In the genomic region with DNA sequence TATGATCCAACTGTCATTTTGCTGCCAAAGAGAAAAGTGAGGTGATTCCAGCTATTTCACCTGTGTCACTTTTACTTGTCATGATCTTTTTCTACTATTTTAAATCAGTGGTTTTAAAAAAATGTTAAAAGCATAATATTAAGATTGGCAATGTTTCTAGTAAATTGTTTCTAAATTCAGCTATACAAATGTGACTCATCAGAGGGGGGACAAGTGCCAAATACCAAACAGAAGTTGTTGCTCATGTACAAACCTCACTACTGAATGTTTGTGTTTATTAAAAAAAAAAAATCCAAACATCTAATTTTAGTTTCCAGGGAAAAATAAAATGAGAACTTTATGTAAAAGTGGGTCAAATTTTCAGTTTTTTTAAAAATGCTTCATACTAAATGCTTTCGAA, we compare ENCODE assay signal across 16 cellular contexts.
DNase-seq lines count a peak whose midpoint lies in the region; ATAC-seq, FAIRE-seq and TF ChIP-seq lines count a peak whose summit lies in the region.
"Had no signal": no experiment of that assay in that cellular context is flagged by ENCODE, and none has a peak within 500 bp of the region (broad histone marks: within the 10 kb centered on the region; RNA-seq: fewer than 3 reads in every experiment).

No MANE protein-coding gene starts in this region.

- H3K36me3 Mint-ChIP-seq in neural crest cell (ENCODE audit: low read depth): no peaks in the 10 kb centered on the region
- no peaks in the 10 kb centered on the region for H3K36me3 Mint-ChIP-seq in activated T-helper 1 cell treated with anti-CD3 and anti-CD28 coated beads, Interleukin-12 subunit alpha, Interleukin-12 subunit beta, Interleukin-2, Interleukin-4 antibody, amounts not matched to agents 30 ng/mL and 10 ng/mL and 1 ng/mL, durations not matched to agents 14 hours and 24 hours and 36 hours (ENCODE audit: low read depth)
- no peaks in the 10 kb centered on the region for H3K36me3 Mint-ChIP-seq in CD4-positive, alpha-beta T cell (ENCODE audit: low read depth)

- H3K27me3 Mint-ChIP-seq in neural crest cell (ENCODE audit: low read depth): no peaks in the 10 kb centered on the region
- peaks cover 2% of the 10 kb centered on the region for H3K27me3 Mint-ChIP-seq in activated T-helper 1 cell treated with anti-CD3 and anti-CD28 coated beads, Interleukin-12 subunit alpha, Interleukin-12 subunit beta, Interleukin-2, Interleukin-4 antibody, amounts not matched to agents 30 ng/mL and 10 ng/mL and 1 ng/mL, durations not matched to agents 14 hours and 24 hours and 36 hours (ENCODE audit: insufficient read depth)
- no peaks in the 10 kb centered on the region for H3K27me3 Mint-ChIP-seq in CD4-positive, alpha-beta T cell
- H3K27me3 Mint-ChIP-seq: stimulated activated naive CD8-positive, alpha-beta T cell treated with anti-CD3 and anti-CD28 coated beads, Interleukin-15, amount 100 ng/mL, for 72 hours had no signal

- no peak for ATAC-seq in left cardiac atrium
- ATAC-seq in CD4-positive, alpha-beta T cell (ENCODE audit: poor library complexity): no peak
- ATAC-seq: GM23338; stimulated activated naive CD8-positive, alpha-beta T cell treated with anti-CD3 and anti-CD28 coated beads, Interleukin-15, amount 100 ng/mL, for 72 hours had no signal

- TF ChIP-seq CTCF in neural crest cell (conservative IDR thresholded peaks at IDR 0.05) (no peak), RWPE1 (conservative IDR thresholded peaks at IDR 0.05; ENCODE audit: low read depth) (no peak)
- TF ChIP-seq CTCF in CD4-positive, alpha-beta T cell (IDR thresholded peaks at IDR 0.05): no peak

- CTCF ChIA-PET in CD4-positive, alpha-beta T cell (lab: Charles Lee): no interaction called here
- CTCF ChIA-PET in RWPE1 (lab: Yijun Ruan, JAX): interaction anchor here (0.5 kb wide), 1 partner anchor 232 kb away, joined by 3 read pairs; no protein-coding TSS in a partner anchor

- DNase-seq in EL (peak; percentile 73), RPMI7951 (ENCODE audit: low read depth) (peak; percentile 64), neural crest cell (ENCODE audit: low read depth, low spot score) (no peak), left cardiac atrium (no peak), RWPE1 (ENCODE audit: low spot score) (no peak)
- DNase-seq in activated T-helper 1 cell treated with anti-CD3 and anti-CD28 coated beads, Interleukin-12 subunit alpha, Interleukin-12 subunit beta, Interleukin-2, Interleukin-4 antibody, amounts not matched to agents 30 ng/mL and 10 ng/mL and 1 ng/mL, durations not matched to agents 14 hours and 24 hours and 36 hours (ENCODE audit: low spot score): no peak
- no peak for DNase-seq in CD4-positive, alpha-beta T cell
- DNase-seq: aorta; C1 segment of cervical spinal cord; NCI-H82; Right ventricle myocardium superior; stimulated activated naive CD8-positive, alpha-beta T cell treated with anti-CD3 and anti-CD28 coated beads, Interleukin-15, amount 100 ng/mL, for 72 hours; uterus had no signal

- peak; percentile 71 for FAIRE-seq in endometrium (lab: Jason Lieb, UNC)

- no peaks in the 10 kb centered on the region for H3K27me3 ChIP-seq in CD4-positive, alpha-beta T cell (ENCODE audit: control insufficient read depth, insufficient read depth, low read length)
- H3K27me3 ChIP-seq: uterus had no signal

- intact Hi-C loops in left cardiac atrium (cut with DNase I): no loop called here
- intact Hi-C loops in activated T-helper 1 cell treated with anti-CD3 and anti-CD28 coated beads, Interleukin-12 subunit alpha, Interleukin-12 subunit beta, Interleukin-2, Interleukin-4 antibody, amounts not matched to agents 30 ng/mL and 10 ng/mL and 1 ng/mL, durations not matched to agents 14 hours and 24 hours and 36 hours (cut with micrococcal nuclease): no loop called here
- intact Hi-C loops in CD4-positive, alpha-beta T cell (cut with DNase I, micrococcal nuclease): no loop called here

- peak overlapping the region; percentile 43 for H3K27ac Mint-ChIP-seq in neural crest cell (ENCODE audit: unreplicated experiment)
- no peak overlapping the region for H3K27ac Mint-ChIP-seq in activated T-helper 1 cell treated with anti-CD3 and anti-CD28 coated beads, Interleukin-12 subunit alpha, Interleukin-12 subunit beta, Interleukin-2, Interleukin-4 antibody, amounts not matched to agents 30 ng/mL and 10 ng/mL and 1 ng/mL, durations not matched to agents 14 hours and 24 hours and 36 hours
- no peak overlapping the region for H3K27ac Mint-ChIP-seq in CD4-positive, alpha-beta T cell
- H3K27ac Mint-ChIP-seq: activated T-helper 2 cell treated with anti-CD3 and anti-CD28 coated beads, Interferon-gamma antibody, Interleukin-2, Interleukin-4, amounts not matched to agents 10 μg/mL and 5 μg/mL and 100 μg/mL, durations not matched to agents 14 hours and 24 hours and 36 hours; GM23338; stimulated activated naive CD8-positive, alpha-beta T cell treated with anti-CD3 and anti-CD28 coated beads, Interleukin-15, amount 100 ng/mL, for 72 hours had no signal

- no peaks in the 10 kb centered on the region for H3K4me1 Mint-ChIP-seq in neural crest cell
- H3K4me1 Mint-ChIP-seq in activated T-helper 1 cell treated with anti-CD3 and anti-CD28 coated beads, Interleukin-12 subunit alpha, Interleukin-12 subunit beta, Interleukin-2, Interleukin-4 antibody, amounts not matched to agents 30 ng/mL and 10 ng/mL and 1 ng/mL, durations not matched to agents 14 hours and 24 hours and 36 hours (ENCODE audit: low read depth): no peaks in the 10 kb centered on the region
- H3K4me1 Mint-ChIP-seq in CD4-positive, alpha-beta T cell (ENCODE audit: low read depth): no peaks in the 10 kb centered on the region
- H3K4me1 Mint-ChIP-seq: GM23338; stimulated activated naive CD8-positive, alpha-beta T cell treated with anti-CD3 and anti-CD28 coated beads, Interleukin-15, amount 100 ng/mL, for 72 hours had no signal

- no peaks in the 10 kb centered on the region for H3K9me3 ChIP-seq in CD4-positive, alpha-beta T cell (ENCODE audit: control insufficient read depth, low read length)
- H3K9me3 ChIP-seq: uterus had no signal

- no peak overlapping the region for H3K27ac ChIP-seq in CD4-positive, alpha-beta T cell (ENCODE audit: low read depth, low read length)
- H3K27ac ChIP-seq in RWPE1: no peak overlapping the region
- H3K27ac ChIP-seq: uterus had no signal

- POLR2A ChIA-PET in CD4-positive, alpha-beta T cell (lab: Charles Lee): no interaction called here
- POLR2A ChIA-PET in RWPE1 (lab: Yijun Ruan, JAX; ENCODE audit: low non-redundant PET): no interaction called here

- H3K9me3 Mint-ChIP-seq in neural crest cell: no peaks in the 10 kb centered on the region
- H3K9me3 Mint-ChIP-seq in activated T-helper 1 cell treated with anti-CD3 and anti-CD28 coated beads, Interleukin-12 subunit alpha, Interleukin-12 subunit beta, Interleukin-2, Interleukin-4 antibody, amounts not matched to agents 30 ng/mL and 10 ng/mL and 1 ng/mL, durations not matched to agents 14 hours and 24 hours and 36 hours: no peaks in the 10 kb centered on the region
- H3K9me3 Mint-ChIP-seq in CD4-positive, alpha-beta T cell: no peaks in the 10 kb centered on the region
- H3K9me3 Mint-ChIP-seq: activated T-helper 2 cell treated with anti-CD3 and anti-CD28 coated beads, Interferon-gamma antibody, Interleukin-2, Interleukin-4, amounts not matched to agents 10 μg/mL and 5 μg/mL and 100 μg/mL, durations not matched to agents 14 hours and 24 hours and 36 hours; GM23338 had no signal

- no peak overlapping the region for H3K4me3 Mint-ChIP-seq in neural crest cell
- H3K4me3 Mint-ChIP-seq in activated T-helper 1 cell treated with anti-CD3 and anti-CD28 coated beads, Interleukin-12 subunit alpha, Interleukin-12 subunit beta, Interleukin-2, Interleukin-4 antibody, amounts not matched to agents 30 ng/mL and 10 ng/mL and 1 ng/mL, durations not matched to agents 14 hours and 24 hours and 36 hours: no peak overlapping the region
- H3K4me3 Mint-ChIP-seq in CD4-positive, alpha-beta T cell: no peak overlapping the region
- H3K4me3 Mint-ChIP-seq: GM23338; stimulated activated naive CD8-positive, alpha-beta T cell treated with anti-CD3 and anti-CD28 coated beads, Interleukin-15, amount 100 ng/mL, for 72 hours had no signal

Comparison
In these comparisons a context has a peak if more than half of its experiments do, and no peak if none do; other contexts are left out.
1. DNase-seq: peak in EL (single experiment) and RPMI7951 (single experiment); none in neural crest cell (single experiment), left cardiac atrium (single experiment), activated T-helper 1 cell treated with anti-CD3 and anti-CD28 coated beads, Interleukin-12 subunit alpha, Interleukin-12 subunit beta, Interleukin-2, Interleukin-4 antibody, amounts not matched to agents 30 ng/mL and 10 ng/mL and 1 ng/mL, durations not matched to agents 14 hours and 24 hours and 36 hours (single experiment), CD4-positive, alpha-beta T cell (0 of 10) and RWPE1 (single experiment).